In genomic region chr16:46887524-46887854, GRCh38 we compare ENCODE assay signal across 1 cellular context.
TF ChIP-seq lines count a peak whose summit lies in the region.

No MANE protein-coding gene starts in this region.

TF ChIP-seq in HepG2, 621 proteins besides CTCF, POLR2A, EP300 and RAD21 (continued from another document):
- 0 out of 2 replicates have a peak, but pooled peaks have one; percentile 64 for TF ChIP-seq IRF9 (CRISPR knock-in tag; IDR thresholded peaks at IDR 0.05; ENCODE audit: borderline replicate concordance)
- TF ChIP-seq MED13 (CRISPR knock-in tag; IDR thresholded peaks at IDR 0.05): no peak
- no peak for TF ChIP-seq CHD2 (IDR thresholded peaks at IDR 0.05; ENCODE audit: low read depth, low read length)
- TF ChIP-seq ZNF121 (CRISPR knock-in tag; IDR thresholded peaks at IDR 0.05): peak; percentile 57; the same call in 1 of the 2 replicates
- TF ChIP-seq ZNF484 (CRISPR knock-in tag; IDR thresholded peaks at IDR 0.05; ENCODE audit: borderline replicate concordance, low read depth): 0 out of 2 replicates have a peak, but pooled peaks have one; percentile 61
- peak; percentile 29; the same call in 1 of the 2 replicates for TF ChIP-seq TBX2 (CRISPR knock-in tag; IDR thresholded peaks at IDR 0.05; ENCODE audit: borderline replicate concordance)
- peak; percentile 15; the same call in 1 of the 2 replicates for TF ChIP-seq ZNF431 (CRISPR knock-in tag; IDR thresholded peaks at IDR 0.05; ENCODE audit: borderline replicate concordance, low read depth)
- TF ChIP-seq SOX5 (CRISPR knock-in tag; IDR thresholded peaks at IDR 0.05; ENCODE audit: borderline replicate concordance): peak; percentile 25; the same call in 1 of the 2 replicates
- no peak for TF ChIP-seq ZXDC (CRISPR knock-in tag; IDR thresholded peaks at IDR 0.05)
- 0 out of 2 replicates have a peak, but pooled peaks have one; percentile 22 for TF ChIP-seq ZNF331 (CRISPR knock-in tag; IDR thresholded peaks at IDR 0.05)
- TF ChIP-seq ZNF558 (CRISPR knock-in tag; IDR thresholded peaks at IDR 0.05; ENCODE audit: borderline replicate concordance): peak; percentile 56; the same call in 1 of the 2 replicates
- TF ChIP-seq TEAD3 (CRISPR knock-in tag; optimal IDR thresholded peaks at IDR 0.05; ENCODE audit: borderline replicate concordance): peak; percentile 36
